Comparison of ENCODE assay signal across 21 cellular contexts in the genomic region with DNA sequence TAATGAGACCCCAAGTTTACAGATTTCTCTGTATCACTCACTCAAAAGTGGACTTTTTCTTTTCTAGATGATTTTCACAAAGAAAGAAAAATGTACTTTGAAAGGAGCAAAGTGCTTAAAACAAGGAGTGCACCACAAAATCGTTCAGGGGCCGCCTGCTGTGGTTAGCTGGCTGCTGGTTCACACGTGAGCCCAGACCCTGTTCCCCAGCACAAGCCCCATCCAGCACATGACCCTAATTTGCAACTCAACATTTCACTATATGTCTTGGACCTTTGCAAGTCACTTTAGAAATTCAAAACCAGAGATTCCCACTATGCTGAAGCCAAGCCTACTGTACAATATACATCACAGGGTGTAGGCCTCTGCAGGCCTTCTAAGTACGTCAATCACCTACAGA.
DNase-seq lines count a peak whose midpoint lies in the region; ATAC-seq, FAIRE-seq and TF ChIP-seq lines count a peak whose summit lies in the region.
"Had no signal": no experiment of that assay in that cellular context is flagged by ENCODE, and none has a peak within 500 bp of the region (broad histone marks: within the 10 kb centered on the region; RNA-seq: fewer than 3 reads in every experiment).

No MANE protein-coding gene starts in this region.

- H3K27ac ChIP-seq in HUES48 (ENCODE audit: low read depth, low read length) (peak overlapping the region; percentile 97), fibroblast of lung (ENCODE audit: insufficient read depth, low read length) (peak overlapping the region; percentile 94), smooth muscle cell (ENCODE audit: low read depth) (peak overlapping the region; percentile 97)

- DNase-seq in fibroblast of lung (ENCODE audit: low read depth in 2 of 2) (no peak), smooth muscle cell (lab: John Stamatoyannopoulos, UW; ENCODE audit: unreplicated experiment) (no peak), GM12892 (ENCODE audit: insufficient read length) (no peak), H4 (ENCODE audit: low spot score) (no peak)
- no peak for DNase-seq in stimulated activated CD8-positive, alpha-beta memory T cell treated with anti-CD3 and anti-CD28 coated beads, Interleukin-4, amount 100 ng/mL, for 48 hours
- DNase-seq: activated CD4-positive, alpha-beta T cell treated with anti-CD3 and anti-CD28 coated beads, Interleukin-2, amount 50 U/mL, for 4 hours; activated CD4-positive, CD25-positive, alpha-beta regulatory T cell; activated naive CD4-positive, alpha-beta T cell treated with anti-CD3 and anti-CD28 coated beads for 36 hours; central memory CD4-positive, alpha-beta T cell; kidney; NCI-H187 treated with DMSO at 0.1 percent for 48 hours; retina; spleen; T-cell had no signal

- H3K36me3 Mint-ChIP-seq in activated T-helper 17 cell treated with anti-CD3 and anti-CD28 coated beads, Interleukin-2, amount 50 U/mL, for 72 hours (ENCODE audit: low read depth) = no peaks in the 10 kb centered on the region
- H3K36me3 Mint-ChIP-seq: natural killer cell treated with Interleukin-12 subunit alpha and Interleukin-12 subunit beta and Interleukin-15 and Interleukin-18, amount 100 ng/mL, for 72 hours; T-cell; type B pancreatic cell had no signal

- H3K4me2 ChIP-seq in fibroblast of lung (ENCODE audit: extremely low read depth, insufficient read depth, low read length) (no peak overlapping the region), smooth muscle cell (peak overlapping the region; percentile 80)

- peak overlapping the region; percentile 86 for H3K4me3 Mint-ChIP-seq in activated T-helper 17 cell treated with anti-CD3 and anti-CD28 coated beads, Interleukin-2, amount 50 U/mL, for 72 hours
- H3K4me3 Mint-ChIP-seq: activated naive CD4-positive, alpha-beta T cell treated with anti-CD3 and anti-CD28 coated beads for 36 hours; CD14-positive monocyte; T-cell; type B pancreatic cell had no signal

- no peaks in the 10 kb centered on the region for H3K9me3 Mint-ChIP-seq in activated T-helper 17 cell treated with anti-CD3 and anti-CD28 coated beads, Interleukin-2, amount 50 U/mL, for 72 hours
- H3K9me3 Mint-ChIP-seq: activated naive CD4-positive, alpha-beta T cell treated with anti-CD3 and anti-CD28 coated beads for 36 hours; natural killer cell treated with Interleukin-12 subunit alpha and Interleukin-12 subunit beta and Interleukin-15 and Interleukin-18, amount 100 ng/mL, for 72 hours; T-cell; type B pancreatic cell had no signal

- H3F3A ChIP-seq in smooth muscle cell (ENCODE audit: low read depth) = peaks cover 9% of the 10 kb centered on the region

- no peaks in the 10 kb centered on the region for H3K36me3 ChIP-seq in HUES48 (ENCODE audit: control insufficient read depth, insufficient read depth, low read length)
- H3K36me3 ChIP-seq in fibroblast of lung (ENCODE audit: control insufficient read depth, insufficient read depth, low read length) = no peaks in the 10 kb centered on the region
- no peaks in the 10 kb centered on the region for H3K36me3 ChIP-seq in smooth muscle cell (ENCODE audit: low read depth)
- H3K36me3 ChIP-seq: spleen had no signal

- no peak for FAIRE-seq in GM12892 (lab: Jason Lieb, UNC)
- FAIRE-seq: endometrium, kidney, RCC 7860 had no signal

- no peak for TF ChIP-seq POLR2A in GM12892 (IDR thresholded peaks at IDR 0.05; ENCODE audit: low read depth, low read length)

- peak overlapping the region; percentile 88 for H3K27ac Mint-ChIP-seq in activated T-helper 17 cell treated with anti-CD3 and anti-CD28 coated beads, Interleukin-2, amount 50 U/mL, for 72 hours
- H3K27ac Mint-ChIP-seq: natural killer cell treated with Interleukin-12 subunit alpha and Interleukin-12 subunit beta and Interleukin-15 and Interleukin-18, amount 100 ng/mL, for 72 hours; T-cell; type B pancreatic cell had no signal

- peaks cover 19% of the 10 kb centered on the region for H3K4me1 Mint-ChIP-seq in activated T-helper 17 cell treated with anti-CD3 and anti-CD28 coated beads, Interleukin-2, amount 50 U/mL, for 72 hours

- peaks cover 5% of the 10 kb centered on the region for H3K79me2 ChIP-seq in fibroblast of lung (ENCODE audit: control insufficient read depth, insufficient read depth, low read length)
- peaks cover 20% of the 10 kb centered on the region for H3K79me2 ChIP-seq in smooth muscle cell (ENCODE audit: low read depth)

- no peak for ATAC-seq in activated T-helper 17 cell treated with anti-CD3 and anti-CD28 coated beads, Interleukin-2, amount 50 U/mL, for 72 hours (replicated peaks)
- ATAC-seq: natural killer cell treated with Interleukin-12 subunit alpha and Interleukin-12 subunit beta and Interleukin-15 and Interleukin-18, amount 100 ng/mL, for 72 hours; T-cell had no signal

- WGBS in smooth muscle cell (ENCODE audit: low lambda C conversion rate) = 83% methylated on average over 4 of the region's 4 CpGs

- no peaks in the 10 kb centered on the region for H3K27me3 Mint-ChIP-seq in activated T-helper 17 cell treated with anti-CD3 and anti-CD28 coated beads, Interleukin-2, amount 50 U/mL, for 72 hours
- H3K27me3 Mint-ChIP-seq: type B pancreatic cell had no signal

- TF ChIP-seq CTCF in fibroblast of lung (conservative IDR thresholded peaks at IDR 0.05 in 1 of 2, IDR thresholded peaks at IDR 0.05 in 1 of 2; ENCODE audit: low read depth in 1 of 2, low read length in 2 of 2) (no peak), smooth muscle cell (IDR thresholded peaks at IDR 0.05; ENCODE audit: borderline replicate concordance, insufficient read depth, poor library complexity, severe bottlenecking) (no peak)

- H4K20me1 ChIP-seq in fibroblast of lung (ENCODE audit: control insufficient read depth, extremely low read depth, insufficient read depth, low read length) (no peaks in the 10 kb centered on the region), smooth muscle cell (ENCODE audit: low read depth) (peaks cover 5% of the 10 kb centered on the region)

- H3K9ac ChIP-seq in HUES48 (ENCODE audit: low read depth, low read length) (no peak overlapping the region), fibroblast of lung (ENCODE audit: insufficient read depth, low read length) (no peak overlapping the region), smooth muscle cell (ENCODE audit: low read depth) (no peak overlapping the region)

- H3K27me3 ChIP-seq in HUES48 (ENCODE audit: control insufficient read depth, insufficient read depth, low read length) (no peaks in the 10 kb centered on the region), fibroblast of lung (ENCODE audit: control insufficient read depth, insufficient read depth, low read length) (no peaks in the 10 kb centered on the region), smooth muscle cell (ENCODE audit: low read depth) (no peaks in the 10 kb centered on the region)
- H3K27me3 ChIP-seq: spleen had no signal

- no peaks in the 10 kb centered on the region for H3K9me3 ChIP-seq in HUES48 (ENCODE audit: control insufficient read depth, insufficient read depth, low read length)
- no peaks in the 10 kb centered on the region for H3K9me3 ChIP-seq in fibroblast of lung (ENCODE audit: control insufficient read depth, insufficient read depth, low read depth, low read length)
- H3K9me3 ChIP-seq in smooth muscle cell (replicated peaks; ENCODE audit: low read depth) = no peaks in the 10 kb centered on the region
- H3K9me3 ChIP-seq: spleen had no signal

- 0 out of 2 replicates have a peak overlapping the region, but pooled peaks have one; percentile 42 for H3K4me3 ChIP-seq in HUES48 (ENCODE audit: low read depth, low read length)
- no peak overlapping the region for H3K4me3 ChIP-seq in fibroblast of lung (replicated peaks in 1 of 4; ENCODE audit: control extremely low read depth in 1 of 4, insufficient read depth in 1 of 4, low read depth in 3 of 4, low read length in 4 of 4)
- no peak overlapping the region for H3K4me3 ChIP-seq in smooth muscle cell
- H3K4me3 ChIP-seq: spleen had no signal

- peaks cover 43% of the 10 kb centered on the region for H3K4me1 ChIP-seq in HUES48 (ENCODE audit: control insufficient read depth, insufficient read depth, low read length)
- H3K4me1 ChIP-seq in fibroblast of lung (ENCODE audit: control insufficient read depth, extremely low read depth, insufficient read depth, low read length) = peaks cover 13% of the 10 kb centered on the region
- peaks cover 13% of the 10 kb centered on the region for H3K4me1 ChIP-seq in smooth muscle cell (ENCODE audit: low read depth)

- H2AFZ ChIP-seq in fibroblast of lung (ENCODE audit: low read length) (no peak overlapping the region), smooth muscle cell (ENCODE audit: low read depth) (no peak overlapping the region)
